In genomic region chr20:38907918-38908677, GRCh38 we compare ENCODE assay signal across 15 cellular contexts.
"Had no signal": no experiment of that assay in that cellular context is flagged by ENCODE, and none has a peak within 500 bp of the region (broad histone marks: within the 10 kb centered on the region; RNA-seq: fewer than 3 reads in every experiment).

No MANE protein-coding gene starts in this region.

- DNase-seq: activated CD4-positive, alpha-beta T cell treated with anti-CD3 and anti-CD28 coated beads, Interleukin-2, amount 50 U/mL, for 48 hours; activated CD4-positive, CD25-positive, alpha-beta regulatory T cell treated with anti-CD3 and anti-CD28 coated beads, Interleukin-2, amount 50 U/mL, for 72 hours; activated CD8-positive, alpha-beta memory T cell treated with anti-CD3 and anti-CD28 coated beads, Interleukin-2, amount 10 ng/mL, durations not matched to agents 7 days and 5 days; activated naive CD4-positive, alpha-beta T cell; cerebellar nuclear complex; effector memory CD4-positive, alpha-beta T cell; heart right ventricle; midbrain; ovary; sigmoid colon; stimulated activated naive CD4-positive, alpha-beta T cell treated with Interleukin-2 at 50 U/mL for 16 hours; SW 1271; T1000; trophoblast cell had no signal

- H3K27me3 Mint-ChIP-seq: activated CD8-positive, alpha-beta memory T cell treated with anti-CD3 and anti-CD28 coated beads, Interleukin-2, amount 10 ng/mL, durations not matched to agents 7 days and 5 days had no signal

- H3K4me1 Mint-ChIP-seq: activated CD8-positive, alpha-beta memory T cell treated with anti-CD3 and anti-CD28 coated beads, Interleukin-2, amount 10 ng/mL, durations not matched to agents 7 days and 5 days; neural progenitor cell had no signal

- H3K27ac Mint-ChIP-seq: activated CD8-positive, alpha-beta memory T cell treated with anti-CD3 and anti-CD28 coated beads, Interleukin-2, amount 10 ng/mL, durations not matched to agents 7 days and 5 days; neural progenitor cell had no signal

- H3K4me3 Mint-ChIP-seq: activated CD8-positive, alpha-beta memory T cell treated with anti-CD3 and anti-CD28 coated beads, Interleukin-2, amount 10 ng/mL, durations not matched to agents 7 days and 5 days; neural progenitor cell had no signal

- H3K9me3 Mint-ChIP-seq: neural progenitor cell had no signal

- ATAC-seq: activated CD8-positive, alpha-beta memory T cell treated with anti-CD3 and anti-CD28 coated beads, Interleukin-2, amount 10 ng/mL, durations not matched to agents 7 days and 5 days had no signal
